In the genomic region with DNA sequence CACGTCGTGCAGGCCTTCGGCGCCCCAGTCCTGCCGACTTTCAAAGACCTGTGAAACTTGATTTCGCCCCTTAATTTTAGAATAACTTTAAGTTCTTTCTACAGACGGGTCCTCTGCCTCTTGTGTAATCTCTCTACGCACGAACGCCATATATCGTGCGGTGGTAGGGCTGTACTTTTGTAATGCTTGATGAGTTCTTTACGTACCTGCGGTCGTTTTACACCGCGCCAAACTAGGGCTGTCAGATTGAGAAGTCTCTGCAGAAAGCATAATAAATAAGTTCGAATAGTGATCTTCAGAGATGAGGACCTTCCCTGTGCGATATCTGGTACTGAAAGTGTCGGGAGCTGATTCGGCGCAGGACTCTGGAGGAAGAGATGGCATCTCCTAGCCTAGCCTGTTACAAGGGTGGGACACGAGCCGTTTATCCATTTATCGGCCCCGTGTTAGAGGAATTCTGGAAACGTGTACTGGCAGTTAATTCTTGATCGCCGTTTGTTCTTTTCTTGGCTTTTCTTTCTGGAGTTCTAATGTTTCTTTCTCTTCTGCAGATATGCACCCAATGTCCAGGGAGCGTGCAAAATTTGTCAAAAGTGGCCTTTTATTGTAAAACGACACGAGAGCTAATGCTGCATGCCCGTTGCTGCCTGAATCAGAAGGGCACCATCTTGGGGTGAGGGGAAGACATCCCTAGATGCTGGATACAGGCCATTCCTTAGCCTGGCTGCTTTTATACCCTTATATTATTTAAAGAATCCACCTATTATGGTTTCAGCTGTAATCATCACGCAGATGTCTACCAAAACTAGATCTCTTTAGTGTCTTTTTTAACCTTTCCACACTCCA, we compare ENCODE assay signal across 8 cellular contexts. TPM values are rescaled to one million over a fixed set of nuclear protein-coding genes. Genes with fewer than 3 reads are reported as not detected.
DNase-seq lines count a peak whose midpoint lies in the region; ATAC-seq and TF ChIP-seq lines count a peak whose summit lies in the region.

No MANE protein-coding gene starts in this region.

- peaks cover 57% of the 10 kb centered on the region for H3K4me1 Mint-ChIP-seq in activated CD4-positive, alpha-beta T cell treated with anti-CD3 and anti-CD28 coated beads, Interleukin-2, amount 10 ng/mL, durations not matched to agents 7 days and 5 days
- H3K4me1 Mint-ChIP-seq in natural killer cell treated with Interleukin-12 subunit alpha and Interleukin-12 subunit beta and Interleukin-15 and Interleukin-18, amount 100 ng/mL, for 72 hours (ENCODE audit: low read depth in 2 of 2), result peaks cover 47 to 49% of the 10 kb centered on the region in 2 donors

- H3K36me3 Mint-ChIP-seq in activated CD4-positive, alpha-beta T cell treated with anti-CD3 and anti-CD28 coated beads, Interleukin-2, amount 10 ng/mL, durations not matched to agents 7 days and 5 days (ENCODE audit: low read depth), result peaks cover 35% of the 10 kb centered on the region
- H3K36me3 Mint-ChIP-seq in natural killer cell treated with Interleukin-12 subunit alpha and Interleukin-12 subunit beta and Interleukin-15 and Interleukin-18, amount 100 ng/mL, for 72 hours, result peaks cover 17% of the 10 kb centered on the region

- ATAC-seq in GM21447 (IDR thresholded peaks at IDR 0.05; ENCODE audit: unreplicated experiment), result peak; percentile 9
- peak; percentile 34 to 39 for ATAC-seq in natural killer cell treated with Interleukin-12 subunit alpha and Interleukin-12 subunit beta and Interleukin-15 and Interleukin-18, amount 100 ng/mL, for 72 hours

- CTCF ChIA-PET in activated CD4-positive, alpha-beta T cell treated with anti-CD3 and anti-CD28 coated beads, Interleukin-2, amount 10 ng/mL, durations not matched to agents 7 days and 5 days (lab: Charles Lee), result interaction anchor here (0.7 kb wide), 1 partner anchor 90 kb away, joined by 3 read pairs; no protein-coding TSS in a partner anchor

- peak overlapping the region; percentile 95 for H3K4me3 Mint-ChIP-seq in activated CD4-positive, alpha-beta T cell treated with anti-CD3 and anti-CD28 coated beads, Interleukin-2, amount 10 ng/mL, durations not matched to agents 7 days and 5 days
- peak overlapping the region; percentile 99 for H3K4me3 Mint-ChIP-seq in natural killer cell treated with Interleukin-12 subunit alpha and Interleukin-12 subunit beta and Interleukin-15 and Interleukin-18, amount 100 ng/mL, for 72 hours

- DNase-seq in DMS 273 (lab: John Stamatoyannopoulos, UW; ENCODE audit: unreplicated experiment) (peak; percentile 81), MV-4-11 (lab: John Stamatoyannopoulos, UW) (peak; percentile 47), erythroblast (lab: John Stamatoyannopoulos, UW) (peak; percentile 76 to 82), GOT3 (lab: John Stamatoyannopoulos, UW) (no peak), UCSD-AML1 (lab: John Stamatoyannopoulos, UW; ENCODE audit: unreplicated experiment) (no peak)
- DNase-seq in activated CD4-positive, alpha-beta T cell treated with anti-CD3 and anti-CD28 coated beads, Interleukin-2, amount 10 ng/mL, durations not matched to agents 7 days and 5 days, result peak; percentile 68
- DNase-seq in natural killer cell treated with Interleukin-12 subunit alpha and Interleukin-12 subunit beta and Interleukin-15 and Interleukin-18, amount 100 ng/mL, for 72 hours (ENCODE audit: low spot score), result no peak

- TF ChIP-seq POLR2A in erythroblast (IDR thresholded peaks at IDR 0.05; ENCODE audit: low read length), result no peak

- H3K27ac Mint-ChIP-seq in activated CD4-positive, alpha-beta T cell treated with anti-CD3 and anti-CD28 coated beads, Interleukin-2, amount 10 ng/mL, durations not matched to agents 7 days and 5 days, result peak overlapping the region; percentile 100
- peak overlapping the region; percentile 100 for H3K27ac Mint-ChIP-seq in natural killer cell treated with Interleukin-12 subunit alpha and Interleukin-12 subunit beta and Interleukin-15 and Interleukin-18, amount 100 ng/mL, for 72 hours

- no peaks in the 10 kb centered on the region for H3K27me3 Mint-ChIP-seq in activated CD4-positive, alpha-beta T cell treated with anti-CD3 and anti-CD28 coated beads, Interleukin-2, amount 10 ng/mL, durations not matched to agents 7 days and 5 days
- H3K27me3 Mint-ChIP-seq in natural killer cell treated with Interleukin-12 subunit alpha and Interleukin-12 subunit beta and Interleukin-15 and Interleukin-18, amount 100 ng/mL, for 72 hours, result no peaks in the 10 kb centered on the region

- POLR2A ChIA-PET in activated CD4-positive, alpha-beta T cell treated with anti-CD3 and anti-CD28 coated beads, Interleukin-2, amount 10 ng/mL, durations not matched to agents 7 days and 5 days (lab: Charles Lee), result interaction anchor here (1.4 kb wide), 1 partner anchor 79 kb away, joined by 3 read pairs; a partner anchor contains a TSS

- no peaks in the 10 kb centered on the region for H3K9me3 Mint-ChIP-seq in activated CD4-positive, alpha-beta T cell treated with anti-CD3 and anti-CD28 coated beads, Interleukin-2, amount 10 ng/mL, durations not matched to agents 7 days and 5 days
- H3K9me3 Mint-ChIP-seq in natural killer cell treated with Interleukin-12 subunit alpha and Interleukin-12 subunit beta and Interleukin-15 and Interleukin-18, amount 100 ng/mL, for 72 hours, result no peaks in the 10 kb centered on the region

RNA-seq across cellular contexts. Expression of a gene that starts 0.8 kb away (rescaled TPM):
- total RNA-seq in activated CD4-positive, alpha-beta T cell treated with anti-CD3 and anti-CD28 coated beads, Interleukin-2, amount 10 ng/mL, durations not matched to agents 7 days and 5 days, result 10 to 100 TPM; 34.2 to 39.2 TPM
- 100 to 1,000 TPM in 1 of 2 donors, 10 to 100 TPM in 1; 40.7 to 123 TPM for total RNA-seq in natural killer cell treated with Interleukin-12 subunit alpha and Interleukin-12 subunit beta and Interleukin-15 and Interleukin-18, amount 100 ng/mL, for 72 hours

RNA-seq across cellular contexts. Expression of a gene that starts 1.0 kb away (rescaled TPM):
- 10 to 100 TPM; 72.5 to 81.8 TPM for total RNA-seq in activated CD4-positive, alpha-beta T cell treated with anti-CD3 and anti-CD28 coated beads, Interleukin-2, amount 10 ng/mL, durations not matched to agents 7 days and 5 days
- total RNA-seq in natural killer cell treated with Interleukin-12 subunit alpha and Interleukin-12 subunit beta and Interleukin-15 and Interleukin-18, amount 100 ng/mL, for 72 hours, result 10 to 100 TPM; 59.3 to 59.9 TPM

RNA-seq across cellular contexts. Expression of a gene that starts 4.3 kb away (rescaled TPM):
- 10 to 100 TPM; 63.7 to 66.1 TPM for total RNA-seq in activated CD4-positive, alpha-beta T cell treated with anti-CD3 and anti-CD28 coated beads, Interleukin-2, amount 10 ng/mL, durations not matched to agents 7 days and 5 days
- total RNA-seq in natural killer cell treated with Interleukin-12 subunit alpha and Interleukin-12 subunit beta and Interleukin-15 and Interleukin-18, amount 100 ng/mL, for 72 hours, result 100 to 1,000 TPM in 1 of 2 donors, 10 to 100 TPM in 1; 50.6 to 175 TPM

RNA-seq across cellular contexts. Expression of a gene that starts 50.0 kb away (rescaled TPM):
- total RNA-seq in activated CD4-positive, alpha-beta T cell treated with anti-CD3 and anti-CD28 coated beads, Interleukin-2, amount 10 ng/mL, durations not matched to agents 7 days and 5 days, result under 1 TPM; 0.23 to 0.45 TPM
- not detected for total RNA-seq in natural killer cell treated with Interleukin-12 subunit alpha and Interleukin-12 subunit beta and Interleukin-15 and Interleukin-18, amount 100 ng/mL, for 72 hours

Comparison
In these comparisons a context has a peak if more than half of its experiments do, and no peak if none do; other contexts are left out.
1. DNase-seq: peak in DMS 273 (single experiment), MV-4-11 (single experiment), activated CD4-positive, alpha-beta T cell treated with anti-CD3 and anti-CD28 coated beads, Interleukin-2, amount 10 ng/mL, durations not matched to agents 7 days and 5 days (single experiment) and erythroblast (2 of 2); none in natural killer cell treated with Interleukin-12 subunit alpha and Interleukin-12 subunit beta and Interleukin-15 and Interleukin-18, amount 100 ng/mL, for 72 hours (single experiment), GOT3 (single experiment) and UCSD-AML1 (single experiment).